Comparison of ENCODE assay signal across 1 cellular context in the genomic region with DNA sequence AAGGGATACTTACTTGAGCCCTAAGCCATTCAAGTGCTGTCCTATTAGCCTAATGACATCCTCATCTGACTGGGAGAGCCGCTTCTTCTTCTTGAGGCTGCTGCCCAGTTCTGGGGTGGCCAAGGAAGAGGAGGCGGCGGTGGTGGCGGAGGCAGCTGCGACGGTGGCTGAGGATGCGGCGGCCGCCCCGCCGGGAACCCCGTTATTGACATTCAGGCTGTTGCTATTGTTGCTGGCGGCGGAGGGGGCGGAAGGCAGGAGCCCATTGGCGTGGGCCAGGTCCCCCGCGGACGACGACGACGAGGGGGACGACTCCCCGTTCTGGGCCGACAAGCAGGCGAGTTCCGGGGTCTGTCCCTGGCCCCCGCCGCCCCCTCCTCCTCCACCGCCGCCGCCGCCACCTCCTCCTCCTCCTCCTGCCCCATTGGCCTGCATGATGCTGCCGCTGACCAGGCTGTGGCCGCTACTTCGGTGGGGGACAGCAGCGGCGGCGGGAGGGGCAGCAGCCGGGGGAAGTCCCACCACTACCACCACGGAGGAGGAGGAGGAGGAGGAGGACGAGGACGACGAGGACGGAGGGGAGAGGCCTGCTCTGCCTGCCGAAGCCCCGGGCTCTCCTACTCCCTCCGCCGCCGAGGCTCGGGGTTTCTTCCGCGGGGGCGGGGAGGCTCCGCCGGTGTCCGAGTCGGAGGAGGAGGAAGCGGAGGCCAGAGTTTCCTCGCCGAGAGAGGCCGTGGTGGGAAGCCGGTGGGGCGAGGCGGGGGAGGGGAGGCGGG.
TF ChIP-seq lines count a peak whose summit lies in the region.

No MANE protein-coding gene starts in this region.

TF ChIP-seq in GM12878, 131 proteins besides CTCF, POLR2A, EP300 and RAD21 (continued from another document):
- TF ChIP-seq EGR1 (IDR thresholded peaks at IDR 0.05; ENCODE audit: borderline replicate concordance in 1 of 2, low read depth in 2 of 2, low read length in 2 of 2) (peak in 1 of 2 experiments; percentile 62; a peak in 1 of 3 replicates), ATF3 (IDR thresholded peaks at IDR 0.05; ENCODE audit: borderline replicate concordance, extremely low read depth, low read depth, low read length) (no peak), BACH1 (IDR thresholded peaks at IDR 0.05; ENCODE audit: borderline replicate concordance) (peak; percentile 18; the same call in 1 of the 2 replicates)
